Comparison of ENCODE assay signal across 19 cellular contexts in genomic region chr18:21448301-21448700, GRCh38.
A peak's percentile ranks its signal among the peaks of the same experiment; 100 is the strongest.
DNase-seq lines count a peak whose midpoint lies in the region; ATAC-seq and TF ChIP-seq lines count a peak whose summit lies in the region.
"Had no signal": no experiment of that assay in that cellular context is flagged by ENCODE, and none has a peak within 500 bp of the region (broad histone marks: within the 10 kb centered on the region; RNA-seq: fewer than 3 reads in every experiment).

No MANE protein-coding gene starts in this region.

- H3K9me3 ChIP-seq in psoas muscle (no peaks in the 10 kb centered on the region), ovary (no peaks in the 10 kb centered on the region), heart left ventricle (no peaks in the 10 kb centered on the region)
- H3K9me3 ChIP-seq: BLaER1 treated with 17β-estradiol and CSF1 and Interleukin-3, amounts not matched to agents 10 nM and 100 nM had no signal

- TF ChIP-seq POLR2A in ovary (IDR thresholded peaks at IDR 0.05) (no peak), heart left ventricle (IDR thresholded peaks at IDR 0.05) (no peak)

- H3K27me3 Mint-ChIP-seq in HFFc6 (ENCODE audit: insufficient read depth) = peaks cover 4% of the 10 kb centered on the region; the same call in 1 of the 2 replicates

- DNase-seq in AG10803 (ENCODE audit: low read depth) (peak; percentile 26), HFFc6 (no peak), astrocyte of the hippocampus (ENCODE audit: low read depth, low spot score) (peak; percentile 57), psoas muscle (no peak), NCI-H1694 (lab: John Stamatoyannopoulos, UW) (no peak), COLO668 (lab: John Stamatoyannopoulos, UW; ENCODE audit: unreplicated experiment) (no peak), ovary (no peak), heart left ventricle (no peak)
- DNase-seq: CD8-positive, alpha-beta T cell; DMS79; HCEC 1CT; Kasumi-1; NCI-H187 treated with DMSO at 0.1 percent for 48 hours; NCI-H345; NCI-H524 treated with DMSO at 0.1 percent for 48 hours; PC-9 had no signal

- TF ChIP-seq EP300 in ovary (IDR thresholded peaks at IDR 0.05) = no peak

- no peaks in the 10 kb centered on the region for H3K9me3 Mint-ChIP-seq in HFFc6
- H3K9me3 Mint-ChIP-seq: CD8-positive, alpha-beta T cell; GM23338 had no signal

- H3K27ac ChIP-seq in psoas muscle = peak overlapping the region; percentile 85
- no peak overlapping the region for H3K27ac ChIP-seq in ovary
- H3K27ac ChIP-seq in heart left ventricle = no peak overlapping the region
- H3K27ac ChIP-seq: BLaER1 treated with 17β-estradiol and CSF1 and Interleukin-3, amounts not matched to agents 10 nM and 100 nM; PC-9; RWPE1 had no signal

- H3K27ac Mint-ChIP-seq in HFFc6 = peak overlapping the region; percentile 36; the same call in 1 of the 2 replicates
- H3K27ac Mint-ChIP-seq: CD8-positive, alpha-beta T cell; GM23338 had no signal

- ATAC-seq in psoas muscle (no peak), heart left ventricle (no peak)
- ATAC-seq: CD8-positive, alpha-beta T cell; GM23338 had no signal

- H3K4me3 ChIP-seq in AG10803 (ENCODE audit: low read length) (no peak overlapping the region), psoas muscle (peak overlapping the region; percentile 67), ovary (no peak overlapping the region), heart left ventricle (no peak overlapping the region)
- H3K4me3 ChIP-seq: BLaER1 treated with 17β-estradiol and CSF1 and Interleukin-3, amounts not matched to agents 10 nM and 100 nM; GM23338; PC-9 had no signal

- H3K4me1 ChIP-seq in psoas muscle (peaks cover 52% of the 10 kb centered on the region), ovary (ENCODE audit: insufficient read depth) (peaks cover 1% of the 10 kb centered on the region), heart left ventricle (peaks cover 0 to 17% (median 0%) of the 10 kb centered on the region in 12 donors)

- H3K4me3 Mint-ChIP-seq in HFFc6 = no peak overlapping the region
- H3K4me3 Mint-ChIP-seq: CD8-positive, alpha-beta T cell; GM23338 had no signal

- intact Hi-C loops in psoas muscle (cut with DNase I) (loop anchor here in 1 of 2 donors (10.0 kb wide), 1 partner anchor 204 kb away; the partner anchor contains the start of gene GREB1L), ovary (cut with DNase I) (loop anchor here in 1 of 4 donors (5.0 kb wide), 1 partner anchor 206 kb away; the partner anchor contains the start of gene GREB1L), heart left ventricle (cut with DNase I) (loop anchor here in 4 of 10 donors (5.0 to 10.0 kb wide), 7 partner anchors 54 to 214 kb away; partner anchors contain the start of gene GREB1L (in 2 of the 4))

- TF ChIP-seq CTCF in AG10803 (conservative IDR thresholded peaks at IDR 0.05; ENCODE audit: low read length) = no peak
- TF ChIP-seq CTCF in HFFc6 (IDR thresholded peaks at IDR 0.05) = no peak
- no peak for TF ChIP-seq CTCF in psoas muscle (IDR thresholded peaks at IDR 0.05)
- TF ChIP-seq CTCF in ovary (IDR thresholded peaks at IDR 0.05) = no peak
- TF ChIP-seq CTCF in heart left ventricle (IDR thresholded peaks at IDR 0.05) = no peak

- no peaks in the 10 kb centered on the region for H3K36me3 Mint-ChIP-seq in HFFc6 (ENCODE audit: low read depth)
- H3K36me3 Mint-ChIP-seq: CD8-positive, alpha-beta T cell had no signal

- no peaks in the 10 kb centered on the region for H3K27me3 ChIP-seq in psoas muscle (ENCODE audit: insufficient read depth in 3 of 3, low read length in 2 of 3)
- no peaks in the 10 kb centered on the region for H3K27me3 ChIP-seq in ovary
- no peaks in the 10 kb centered on the region for H3K27me3 ChIP-seq in heart left ventricle
- H3K27me3 ChIP-seq: BLaER1 treated with 17β-estradiol and CSF1 and Interleukin-3, amounts not matched to agents 10 nM and 100 nM had no signal

- H3K4me1 Mint-ChIP-seq in HFFc6 (ENCODE audit: low read depth) = peaks cover 41% of the 10 kb centered on the region
- H3K4me1 Mint-ChIP-seq: GM23338 had no signal

- H3K36me3 ChIP-seq in psoas muscle (ENCODE audit: insufficient read depth in 1 of 2, low read depth in 1 of 2) = peaks cover 0 to 9% of the 10 kb centered on the region in 2 donors
- no peaks in the 10 kb centered on the region for H3K36me3 ChIP-seq in ovary
- H3K36me3 ChIP-seq in heart left ventricle = no peaks in the 10 kb centered on the region
- H3K36me3 ChIP-seq: BLaER1 treated with 17β-estradiol and CSF1 and Interleukin-3, amounts not matched to agents 10 nM and 100 nM had no signal

Comparison
In these comparisons a context has a peak if more than half of its experiments do, and no peak if none do; other contexts are left out.
1. DNase-seq: peak in AG10803 (single experiment) and astrocyte of the hippocampus (single experiment); none in HFFc6 (single experiment), psoas muscle (0 of 2), NCI-H1694 (single experiment), COLO668 (single experiment), ovary (0 of 5) and heart left ventricle (0 of 5).